In genomic region chr22:27748355-27749168, GRCh38 we compare ENCODE assay signal across 1 cellular context.
TF ChIP-seq lines count a peak whose summit lies in the region.

No MANE protein-coding gene starts in this region.

TF ChIP-seq in WTC11, 78 proteins besides CTCF, POLR2A, EP300 and RAD21 (continued from another document):
- TF ChIP-seq CBFB (CRISPR knock-in tag; IDR thresholded peaks at IDR 0.05; ENCODE audit: low read depth), result peak; percentile 75; the same call in 1 of the 2 replicates
- TF ChIP-seq NFE2L1 (CRISPR knock-in tag; IDR thresholded peaks at IDR 0.05), result 0 out of 2 replicates have a peak, but pooled peaks have one; percentile 29
- TF ChIP-seq E2F1 (CRISPR knock-in tag; IDR thresholded peaks at IDR 0.05), result no peak
- TF ChIP-seq MYBL2 (CRISPR knock-in tag; IDR thresholded peaks at IDR 0.05), result no peak
- no peak for TF ChIP-seq MXD4 (CRISPR knock-in tag; IDR thresholded peaks at IDR 0.05; ENCODE audit: borderline replicate concordance)
- TF ChIP-seq MAX (CRISPR knock-in tag; IDR thresholded peaks at IDR 0.05), result peak; percentile 60; the same call in 1 of the 2 replicates
- TF ChIP-seq TP53 (CRISPR knock-in tag; IDR thresholded peaks at IDR 0.05), result 0 out of 2 replicates have a peak, but pooled peaks have one; percentile 33
- TF ChIP-seq ZNF281 (CRISPR knock-in tag; IDR thresholded peaks at IDR 0.05), result no peak
- no peak for TF ChIP-seq HMGA2 (CRISPR knock-in tag; IDR thresholded peaks at IDR 0.05)
- no peak for TF ChIP-seq RELA (CRISPR knock-in tag; IDR thresholded peaks at IDR 0.05; ENCODE audit: borderline replicate concordance)
